Comparison of ENCODE assay signal across 14 cellular contexts in the genomic region with DNA sequence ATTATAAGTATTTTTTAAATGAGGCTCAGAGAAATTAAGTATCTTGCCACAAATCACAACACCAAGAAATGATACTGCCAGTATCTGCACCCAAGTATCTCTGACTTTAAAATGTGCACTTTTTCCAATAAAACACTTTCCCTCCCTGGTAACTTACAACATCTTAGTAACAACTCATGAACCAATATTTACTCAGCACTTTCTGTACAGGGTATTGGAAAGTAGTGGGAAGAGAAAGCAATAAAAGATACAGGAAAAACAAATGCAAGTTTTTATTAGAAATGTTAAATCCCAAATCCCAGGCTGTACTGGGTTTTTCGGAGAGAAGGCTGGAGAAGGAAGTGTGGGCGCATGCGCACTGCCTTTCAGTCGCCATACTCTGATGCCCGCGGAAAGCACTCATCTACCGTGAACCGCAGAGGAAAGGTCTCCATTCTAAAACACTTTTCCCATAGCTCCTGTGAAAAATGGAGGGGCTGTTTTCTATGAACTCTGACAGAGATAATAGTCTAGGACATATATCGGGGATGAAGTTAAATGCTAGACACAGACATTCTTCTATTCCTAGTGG. TPM values are rescaled to one million over a fixed set of nuclear protein-coding genes. Genes with fewer than 3 reads are reported as not detected.
"Had no signal": no experiment of that assay in that cellular context is flagged by ENCODE, and none has a peak within 500 bp of the region (broad histone marks: within the 10 kb centered on the region; RNA-seq: fewer than 3 reads in every experiment).

No MANE protein-coding gene starts in this region.

- H3K27ac ChIP-seq: esophagus muscularis mucosa, suprapubic skin, VCaP had no signal

- DNase-seq: activated CD4-positive, alpha-beta memory T cell treated with anti-CD3 and anti-CD28 coated beads, Interleukin-2, amount 10 ng/mL, durations not matched to agents 7 days and 5 days; activated gamma-delta T cell treated with Interleukin-2 at 50 U/mL for 16 hours; activated naive CD8-positive, alpha-beta T cell treated with anti-CD3 and anti-CD28 coated beads, Interleukin-2, amount 10 ng/mL, durations not matched to agents 7 days and 5 days; anterior cingulate cortex; glutamatergic neuron; immature natural killer cell; nephron progenitor cell; stimulated activated CD4-positive, alpha-beta T cell treated with anti-CD3 and anti-CD28 coated beads, Interleukin-2, amount 100 ng/mL, for 48 hours; stimulated activated naive CD4-positive, alpha-beta T cell treated with Interleukin-2 at 50 U/mL for 16 hours had no signal

- H3K36me3 ChIP-seq: esophagus muscularis mucosa, suprapubic skin had no signal

- H3K4me3 ChIP-seq: esophagus muscularis mucosa, suprapubic skin had no signal

- FAIRE-seq: endometrium had no signal

- H3K9me3 ChIP-seq: esophagus muscularis mucosa, suprapubic skin had no signal

- H3K4me1 ChIP-seq: esophagus muscularis mucosa had no signal

- H3K27me3 ChIP-seq: esophagus muscularis mucosa, suprapubic skin had no signal

RNA-seq across cellular contexts. Expression of gene L3MBTL4, which starts 52.1 kb away (rescaled TPM):
- total RNA-seq: fibroblast of villous mesenchyme had no signal
